13 cellular contexts compared by ENCODE assay signal in the genomic region with DNA sequence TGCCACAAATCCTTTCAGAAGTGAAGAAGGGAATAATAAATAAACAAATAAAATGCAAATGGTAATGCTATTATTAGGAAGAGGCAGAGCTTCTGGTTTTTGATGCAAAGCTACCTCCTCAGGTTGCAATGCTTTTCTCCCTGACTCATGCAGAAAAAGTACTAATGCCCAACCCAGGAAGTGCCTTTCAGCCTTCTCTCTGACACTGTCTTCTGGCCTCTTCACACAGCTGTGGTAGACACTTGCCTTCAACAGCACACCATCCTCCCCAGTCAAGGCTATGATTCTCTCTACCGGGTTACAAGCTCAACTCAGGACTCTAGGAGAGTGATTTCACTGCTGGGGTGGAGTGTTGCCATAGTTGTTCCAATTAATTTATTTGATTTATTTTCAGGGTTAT. TPM values are rescaled to one million over a fixed set of nuclear protein-coding genes. Genes with fewer than 3 reads are reported as not detected.
DNase-seq lines count a peak whose midpoint lies in the region; ATAC-seq and TF ChIP-seq lines count a peak whose summit lies in the region.
"Had no signal": no experiment of that assay in that cellular context is flagged by ENCODE, and none has a peak within 500 bp of the region (broad histone marks: within the 10 kb centered on the region; RNA-seq: fewer than 3 reads in every experiment).

No MANE protein-coding gene starts in this region.

- CTCF ChIA-PET in mammary epithelial cell (lab: Charles Lee; ENCODE audit: low non-redundant PET) = interaction anchor here (0.7 kb wide), 1 partner anchor 96 kb away, joined by 3 read pairs; no protein-coding TSS in a partner anchor

- H3K4me1 ChIP-seq in mammary epithelial cell (ENCODE audit: insufficient read depth, low read length) (peaks cover 8% of the 10 kb centered on the region), gastrocnemius medialis (peaks cover 49 to 55% of the 10 kb centered on the region in 2 donors)
- H3K4me1 ChIP-seq: prostate gland had no signal

- no peak overlapping the region for H2AFZ ChIP-seq in mammary epithelial cell (ENCODE audit: low read depth, low read length)

- 71% methylated on average over 1 of the region's 1 CpG for WGBS in mammary epithelial cell (ENCODE audit: low coverage, missing lambda C conversion rate)

- H3K79me2 ChIP-seq in mammary epithelial cell (ENCODE audit: insufficient read depth, low read length) = no peaks in the 10 kb centered on the region

- DNase-seq in M059J (ENCODE audit: low read depth) (peak; percentile 68), mammary epithelial cell (peak; percentile 55), gastrocnemius medialis (no peak), ecto neural progenitor cell (ENCODE audit: low spot score) (no peak), HuH-7 (ENCODE audit: low spot score) (no peak)
- DNase-seq in activated effector memory CD4-positive, alpha-beta T cell treated with Interleukin-2 at 50 U/mL for 16 hours = no peak
- DNase-seq: amygdala; CD4-positive, alpha-beta memory T cell; NCI-H2029 had no signal

- ATAC-seq in GM19351 (IDR thresholded peaks at IDR 0.05; ENCODE audit: unreplicated experiment) (peak; percentile 61), gastrocnemius medialis (no peak)
- ATAC-seq: effector memory CD8-positive, alpha-beta T cell had no signal

- no peaks in the 10 kb centered on the region for H3K36me3 ChIP-seq in mammary epithelial cell (ENCODE audit: insufficient read depth, low read length)
- H3K36me3 ChIP-seq in gastrocnemius medialis = no peaks in the 10 kb centered on the region
- H3K36me3 ChIP-seq: prostate gland had no signal

- dilution Hi-C loops in mammary epithelial cell (cut with HindIII; ENCODE audit: low sequenced_read_pairs) = no loop called here

- H3K4me2 ChIP-seq in mammary epithelial cell (ENCODE audit: insufficient read depth, low read depth, low read length) = no peak overlapping the region

- H3K27ac ChIP-seq in mammary epithelial cell (ENCODE audit: insufficient read depth, low read depth, low read length) (no peak overlapping the region), gastrocnemius medialis (peak overlapping the region; percentile 73 to 85 (median 76))
- H3K27ac ChIP-seq: prostate gland had no signal

- TF ChIP-seq CTCF in mammary epithelial cell (conservative IDR thresholded peaks at IDR 0.05 in 1 of 2, IDR thresholded peaks at IDR 0.05 in 1 of 2; ENCODE audit: extremely low read depth in 1 of 2, insufficient read depth in 1 of 2, low read depth in 1 of 2, low read length in 2 of 2) (no peak), gastrocnemius medialis (IDR thresholded peaks at IDR 0.05 in 4 of 5, conservative IDR thresholded peaks at IDR 0.05 in 1 of 5) (no peak)

- H3K9me3 ChIP-seq in mammary epithelial cell (replicated peaks; ENCODE audit: insufficient read depth, low read length) = no peaks in the 10 kb centered on the region
- H3K9me3 ChIP-seq in gastrocnemius medialis = no peaks in the 10 kb centered on the region
- H3K9me3 ChIP-seq: prostate gland had no signal

- BruUV-seq in mammary epithelial cell (replicated peaks; lab: Mats Ljungman, UMichigan) = no TSS peak

- intact Hi-C loops in mammary epithelial cell (cut with micrococcal nuclease) = no loop called here
- intact Hi-C loops in gastrocnemius medialis (cut with DNase I; ENCODE audit: low total_unique reads) = no loop called here

- in situ Hi-C loops in mammary epithelial cell (cut with MboI; ENCODE audit: low sequenced_read_pairs in 2 of 2) (no loop called here), gastrocnemius medialis (cut with MboI; ENCODE audit: low sequenced_read_pairs in 4 of 4) (no loop called here)

- no peaks in the 10 kb centered on the region for H4K20me1 ChIP-seq in mammary epithelial cell (ENCODE audit: insufficient read depth, low read length)

- H3K4me3 ChIP-seq in mammary epithelial cell (replicated peaks in 1 of 3; ENCODE audit: insufficient read depth in 1 of 3, low read depth in 2 of 3, low read length in 3 of 3) = no peak overlapping the region
- no peak overlapping the region for H3K4me3 ChIP-seq in gastrocnemius medialis
- H3K4me3 ChIP-seq: prostate gland had no signal

- H3K27me3 ChIP-seq in mammary epithelial cell (ENCODE audit: insufficient read depth, low read length) = no peaks in the 10 kb centered on the region
- H3K27me3 ChIP-seq in gastrocnemius medialis = no peaks in the 10 kb centered on the region

- no peak overlapping the region for H3K9ac ChIP-seq in mammary epithelial cell (ENCODE audit: insufficient read depth, low read length)

- no peak for TF ChIP-seq POLR2A in gastrocnemius medialis (IDR thresholded peaks at IDR 0.05)

RNA-seq across cellular contexts. Expression of gene GALNT15, which starts 27.3 kb away (rescaled TPM):
- total RNA-seq in M059J (2014; rRNA removed; shearing (Covaris generic)) = 2.1 and 7.0 TPM in 2 replicates
- total RNA-seq in mammary epithelial cell (under 1 TPM in 1 of 2 donors, not detected in 1; under 0.01 TPM), gastrocnemius medialis (10 to 100 TPM; 57.6 to 94.0 (median 79.6) TPM)
- 0.05 TPM for polyA plus RNA-seq in mammary epithelial cell
- not detected for polyA minus RNA-seq in mammary epithelial cell
- total RNA-seq: CD4-positive, alpha-beta memory T cell; H1 had no signal
- polyA plus RNA-seq: CD4-positive, alpha-beta memory T cell had no signal

Comparison
In these comparisons a context has a peak if more than half of its experiments do, and no peak if none do; other contexts are left out.
1. DNase-seq: peak in M059J (single experiment) and mammary epithelial cell (single experiment); none in gastrocnemius medialis (0 of 2), ecto neural progenitor cell (single experiment), activated effector memory CD4-positive, alpha-beta T cell treated with Interleukin-2 at 50 U/mL for 16 hours (single experiment) and HuH-7 (single experiment).